In genomic region chr14:103909531-103910261, GRCh38 we compare ENCODE assay signal across 11 cellular contexts. TPM values are rescaled to one million over a fixed set of nuclear protein-coding genes. Genes with fewer than 3 reads are reported as not detected.
A peak's percentile ranks its signal among the peaks of the same experiment; 100 is the strongest.
DNase-seq lines count a peak whose midpoint lies in the region; ATAC-seq, FAIRE-seq and TF ChIP-seq lines count a peak whose summit lies in the region.
"Had no signal": no experiment of that assay in that cellular context is flagged by ENCODE, and none has a peak within 500 bp of the region (broad histone marks: within the 10 kb centered on the region; RNA-seq: fewer than 3 reads in every experiment).

No MANE protein-coding gene starts in this region.

- no peak for DNase-seq in activated naive CD8-positive, alpha-beta T cell treated with anti-CD3 and anti-CD28 coated beads for 36 hours
- DNase-seq in activated naive CD8-positive, alpha-beta T cell treated with anti-CD3 and anti-CD28 coated beads, Interleukin-2, amount 10 ng/mL, durations not matched to agents 7 days and 5 days, result no peak
- no peak for DNase-seq in keratinocyte (ENCODE audit: low read depth, low spot score)
- no peak for DNase-seq in transverse colon
- no peak for DNase-seq in HPDE6-E6E7 (ENCODE audit: extremely low spot score)
- no peak for DNase-seq in A673 (ENCODE audit: low spot score)
- no peak for DNase-seq in NCI-H1436 treated with DMSO at 0.1 percent for 48 hours (lab: John Stamatoyannopoulos, UW)

- peaks cover 2% of the 10 kb centered on the region for H3K36me3 Mint-ChIP-seq in activated naive CD8-positive, alpha-beta T cell
- peaks cover 7% of the 10 kb centered on the region for H3K36me3 Mint-ChIP-seq in activated naive CD8-positive, alpha-beta T cell treated with anti-CD3 and anti-CD28 coated beads for 36 hours
- peaks cover 4% of the 10 kb centered on the region for H3K36me3 Mint-ChIP-seq in activated naive CD8-positive, alpha-beta T cell treated with anti-CD3 and anti-CD28 coated beads, Interleukin-2, amount 10 ng/mL, durations not matched to agents 7 days and 5 days

- peaks cover 2% of the 10 kb centered on the region for H3K27me3 Mint-ChIP-seq in activated naive CD8-positive, alpha-beta T cell
- H3K27me3 Mint-ChIP-seq in activated naive CD8-positive, alpha-beta T cell treated with anti-CD3 and anti-CD28 coated beads for 36 hours, result no peaks in the 10 kb centered on the region
- no peaks in the 10 kb centered on the region for H3K27me3 Mint-ChIP-seq in activated naive CD8-positive, alpha-beta T cell treated with anti-CD3 and anti-CD28 coated beads, Interleukin-2, amount 10 ng/mL, durations not matched to agents 7 days and 5 days

- ATAC-seq in activated naive CD8-positive, alpha-beta T cell treated with anti-CD3 and anti-CD28 coated beads, Interleukin-2, amount 10 ng/mL, durations not matched to agents 7 days and 5 days (ENCODE audit: low read depth), result no peak

- peak overlapping the region; percentile 93 for H3K27ac Mint-ChIP-seq in activated naive CD8-positive, alpha-beta T cell
- no peak overlapping the region for H3K27ac Mint-ChIP-seq in activated naive CD8-positive, alpha-beta T cell treated with anti-CD3 and anti-CD28 coated beads for 36 hours
- peak overlapping the region; percentile 75 for H3K27ac Mint-ChIP-seq in activated naive CD8-positive, alpha-beta T cell treated with anti-CD3 and anti-CD28 coated beads, Interleukin-2, amount 10 ng/mL, durations not matched to agents 7 days and 5 days

- H2AFZ ChIP-seq in keratinocyte (ENCODE audit: control insufficient read depth, low read length), result peak overlapping the region; percentile 31

- no peaks in the 10 kb centered on the region for H4K20me1 ChIP-seq in keratinocyte (ENCODE audit: control insufficient read depth, extremely low read depth, insufficient read depth, low read length)

- H3K4me1 ChIP-seq in keratinocyte (ENCODE audit: control insufficient read depth, extremely low read depth, insufficient read depth, low read length) (peaks cover 6% of the 10 kb centered on the region), transverse colon (peaks cover 0 to 11% (median 7%) of the 10 kb centered on the region in 4 donors), A673 (ENCODE audit: insufficient read depth, low read length, poor library complexity, severe bottlenecking) (peaks cover 14% of the 10 kb centered on the region)

- no peak for TF ChIP-seq POLR2A in transverse colon (IDR thresholded peaks at IDR 0.05)

- in situ Hi-C loops in transverse colon (cut with MboI; ENCODE audit: low pct_ligation_motif_present in 1 of 4, low pct_unique_long_range_greater_than_20kb in 1 of 4, low sequenced_read_pairs in 3 of 4), result loop anchor here (5.0 to 25.0 kb wide), 4 partner anchors 95 to 322 kb away; no protein-coding TSS in a partner anchor

- no peak for FAIRE-seq in keratinocyte (lab: Jason Lieb, UNC)

- POLR2A ChIA-PET in activated naive CD8-positive, alpha-beta T cell treated with anti-CD3 and anti-CD28 coated beads, Interleukin-2, amount 10 ng/mL, durations not matched to agents 7 days and 5 days (lab: Charles Lee), result interaction anchor here (0.8 to 1.0 kb wide), 2 partner anchors 9 to 118 kb away, joined by 3 to 7 read pairs; no protein-coding TSS in a partner anchor
- POLR2A ChIA-PET in A673 (lab: Charles Lee; ENCODE audit: low non-redundant PET), result no interaction called here

- no peaks in the 10 kb centered on the region for H3K9me3 ChIP-seq in keratinocyte (ENCODE audit: control insufficient read depth, low read depth, low read length)
- no peaks in the 10 kb centered on the region for H3K9me3 ChIP-seq in transverse colon
- H3K9me3 ChIP-seq in A673 (ENCODE audit: low read depth, low read length, poor library complexity, severe bottlenecking), result no peaks in the 10 kb centered on the region

- H3K36me3 ChIP-seq in keratinocyte (ENCODE audit: control insufficient read depth in 2 of 2, extremely low read depth in 1 of 2, insufficient read depth in 2 of 2, low read length in 2 of 2) (peaks cover 4 to 13% of the 10 kb centered on the region in 2 experiments), transverse colon (peaks cover 0 to 28% (median 13%) of the 10 kb centered on the region in 4 donors), A673 (ENCODE audit: insufficient read depth, low read length, poor library complexity, severe bottlenecking) (peaks cover 25% of the 10 kb centered on the region)

- TF ChIP-seq CTCF in keratinocyte (optimal IDR thresholded peaks at IDR 0.05 in 1 of 3, IDR thresholded peaks at IDR 0.05 in 1 of 3, conservative IDR thresholded peaks at IDR 0.05 in 1 of 3; ENCODE audit: extremely low read depth in 1 of 3, insufficient read depth in 2 of 3, low read length in 3 of 3) (no peak), transverse colon (IDR thresholded peaks at IDR 0.05) (no peak), A673 (conservative IDR thresholded peaks at IDR 0.05; ENCODE audit: low read depth, low read length) (no peak)

- H3K9me3 Mint-ChIP-seq in activated naive CD8-positive, alpha-beta T cell (ENCODE audit: low read depth), result no peaks in the 10 kb centered on the region
- H3K9me3 Mint-ChIP-seq in activated naive CD8-positive, alpha-beta T cell treated with anti-CD3 and anti-CD28 coated beads for 36 hours, result no peaks in the 10 kb centered on the region
- H3K9me3 Mint-ChIP-seq in activated naive CD8-positive, alpha-beta T cell treated with anti-CD3 and anti-CD28 coated beads, Interleukin-2, amount 10 ng/mL, durations not matched to agents 7 days and 5 days, result no peaks in the 10 kb centered on the region

- no peaks in the 10 kb centered on the region for H3K9me1 ChIP-seq in keratinocyte (ENCODE audit: control insufficient read depth, extremely low read depth, insufficient read depth, low read length)

- WGBS in transverse colon (ENCODE audit: low coverage in 1 of 2), 2 donors, result 80 to 87% methylated on average over 3 to 26 of the region's 26 CpGs

- H3K4me3 ChIP-seq in keratinocyte (ENCODE audit: control insufficient read depth in 2 of 3, extremely low read depth in 1 of 3, insufficient read depth in 2 of 3, low read depth in 1 of 3, low read length in 3 of 3), result peak overlapping the region in 1 of 3 experiments; percentile 17
- H3K4me3 ChIP-seq in transverse colon, result peak overlapping the region in 1 of 4 donors; percentile 16
- no peak overlapping the region for H3K4me3 ChIP-seq in A673 (ENCODE audit: low read depth, low read length, poor library complexity, severe bottlenecking)
- H3K4me3 ChIP-seq: lung had no signal

- BruUV-seq in A673 (replicated peaks; lab: Mats Ljungman, UMichigan), result no TSS peak

- H3K27me3 ChIP-seq in keratinocyte (ENCODE audit: control insufficient read depth, extremely low read depth, insufficient read depth, low read length) (no peaks in the 10 kb centered on the region), transverse colon (no peaks in the 10 kb centered on the region), A673 (replicated peaks; ENCODE audit: insufficient read depth, low read depth, low read length, poor library complexity) (no peaks in the 10 kb centered on the region)

- peak overlapping the region; percentile 8 for H3K9ac ChIP-seq in keratinocyte (ENCODE audit: control insufficient read depth, extremely low read depth, insufficient read depth, low read length)

- CTCF ChIA-PET in A673 (lab: Charles Lee), result interaction anchor here (1.7 to 1.9 kb wide), 2 partner anchors 8 to 102 kb away, joined by 9 to 15 read pairs; no protein-coding TSS in a partner anchor

- dilution Hi-C loops in keratinocyte (cut with MboI; ENCODE audit: extremely low pct_ligation_motif_present, low sequenced_read_pairs), result no loop called here

- peak overlapping the region; percentile 68 for H3K4me3 Mint-ChIP-seq in activated naive CD8-positive, alpha-beta T cell
- H3K4me3 Mint-ChIP-seq in activated naive CD8-positive, alpha-beta T cell treated with anti-CD3 and anti-CD28 coated beads for 36 hours, result no peak overlapping the region
- H3K4me3 Mint-ChIP-seq in activated naive CD8-positive, alpha-beta T cell treated with anti-CD3 and anti-CD28 coated beads, Interleukin-2, amount 10 ng/mL, durations not matched to agents 7 days and 5 days, result peak overlapping the region; percentile 71
- H3K4me3 Mint-ChIP-seq: CD14-positive monocyte had no signal

- peaks cover 27% of the 10 kb centered on the region for H3K4me1 Mint-ChIP-seq in activated naive CD8-positive, alpha-beta T cell (ENCODE audit: low read depth)
- H3K4me1 Mint-ChIP-seq in activated naive CD8-positive, alpha-beta T cell treated with anti-CD3 and anti-CD28 coated beads for 36 hours, result peaks cover 15% of the 10 kb centered on the region
- H3K4me1 Mint-ChIP-seq in activated naive CD8-positive, alpha-beta T cell treated with anti-CD3 and anti-CD28 coated beads, Interleukin-2, amount 10 ng/mL, durations not matched to agents 7 days and 5 days, result peaks cover 9% of the 10 kb centered on the region

- intact Hi-C loops in transverse colon (cut with DNase I; ENCODE audit: low total_unique reads) (loop anchor here (2.0 to 5.0 kb wide), 2 partner anchors 101 to 1837 kb away; no protein-coding TSS in a partner anchor), A673 (cut with micrococcal nuclease; ENCODE audit: unreplicated experiment) (loop anchor here (2.0 kb wide), 1 partner anchor 101 kb away; no protein-coding TSS in a partner anchor)

- peak overlapping the region; percentile 39 for H3K4me2 ChIP-seq in keratinocyte (ENCODE audit: control insufficient read depth, extremely low read depth, insufficient read depth, low read depth, low read length)

- no peaks in the 10 kb centered on the region for H3K79me2 ChIP-seq in keratinocyte (ENCODE audit: control insufficient read depth, insufficient read depth, low read length)

- H3K27ac ChIP-seq in keratinocyte (ENCODE audit: control insufficient read depth, insufficient read depth, low read length) (peak overlapping the region; percentile 2), transverse colon (peak overlapping the region in 3 of 4 donors; percentile 38 to 53 (median 40)), A673 (ENCODE audit: low read depth, low read length, poor library complexity, severe bottlenecking) (no peak overlapping the region)

- no peak for TF ChIP-seq EP300 in transverse colon (IDR thresholded peaks at IDR 0.05; ENCODE audit: low read depth)

RNA-seq across cellular contexts. Expression of gene TDRD9, which starts 18.6 kb away (rescaled TPM):
- under 1 TPM; 0.16 to 0.54 TPM for total RNA-seq in activated naive CD8-positive, alpha-beta T cell treated with anti-CD3 and anti-CD28 coated beads for 36 hours
- total RNA-seq in activated naive CD8-positive, alpha-beta T cell treated with anti-CD3 and anti-CD28 coated beads, Interleukin-2, amount 10 ng/mL, durations not matched to agents 7 days and 5 days, result under 1 TPM; 0.33 to 0.62 TPM
- 0.06 to 0.10 TPM (median 0.09 TPM) in 3 replicates for polyA plus RNA-seq in keratinocyte
- not detected for polyA plus RNA-seq in keratinocyte (2011; ENCODE audit: low read depth)
- 0.04 and 0.06 TPM in 2 replicates for polyA plus RNA-seq in keratinocyte (2011; cell fraction: cytosol; rRNA removed)
- polyA plus RNA-seq in keratinocyte (2011; cell fraction: nucleus; rRNA removed), result 0.19 and 0.20 TPM in 2 replicates
- polyA plus RNA-seq in keratinocyte (2012; ENCODE audit: low replicate concordance), result 0.08 and 0.37 TPM in 2 replicates
- 0.10 TPM in 2 of 3 replicates, not detected in the other for polyA minus RNA-seq in keratinocyte
- not detected for polyA minus RNA-seq in keratinocyte (2011; cell fraction: cytosol; rRNA and poly(A)+ RNA removed)
- polyA minus RNA-seq in keratinocyte (2011; cell fraction: nucleus; rRNA and poly(A)+ RNA removed), result 0.11 TPM in 1 of 2 replicates, not detected in the other
- under 1 TPM in 2 of 4 donors, not detected in 2; 0.55 to 0.79 TPM for total RNA-seq in transverse colon
- not detected in 2 replicates for total RNA-seq in A673 (2021)

RNA-seq across cellular contexts. Expression of gene RD3L, which starts 32.6 kb away (rescaled TPM):
- not detected for total RNA-seq in activated naive CD8-positive, alpha-beta T cell treated with anti-CD3 and anti-CD28 coated beads for 36 hours
- total RNA-seq in activated naive CD8-positive, alpha-beta T cell treated with anti-CD3 and anti-CD28 coated beads, Interleukin-2, amount 10 ng/mL, durations not matched to agents 7 days and 5 days, result not detected
- polyA plus RNA-seq in keratinocyte, result not detected in 3 replicates
- not detected for polyA plus RNA-seq in keratinocyte (2011; ENCODE audit: low read depth)
- polyA plus RNA-seq in keratinocyte (2011; cell fraction: cytosol; rRNA removed), result not detected in 2 replicates
- polyA plus RNA-seq in keratinocyte (2011; cell fraction: nucleus; rRNA removed), result not detected in 2 replicates
- polyA plus RNA-seq in keratinocyte (2012; ENCODE audit: low replicate concordance), result not detected in 2 replicates
- polyA minus RNA-seq in keratinocyte, result not detected in 3 replicates
- not detected for polyA minus RNA-seq in keratinocyte (2011; cell fraction: cytosol; rRNA and poly(A)+ RNA removed)
- polyA minus RNA-seq in keratinocyte (2011; cell fraction: nucleus; rRNA and poly(A)+ RNA removed), result not detected in 2 replicates
- total RNA-seq in transverse colon (not detected), A673 (2021) (not detected in 2 replicates)
- total RNA-seq: esophagus mucosa, lung had no signal
- polyA plus RNA-seq: CD14-positive monocyte had no signal
